Comparison of ENCODE assay signal across 19 cellular contexts in the genomic region with DNA sequence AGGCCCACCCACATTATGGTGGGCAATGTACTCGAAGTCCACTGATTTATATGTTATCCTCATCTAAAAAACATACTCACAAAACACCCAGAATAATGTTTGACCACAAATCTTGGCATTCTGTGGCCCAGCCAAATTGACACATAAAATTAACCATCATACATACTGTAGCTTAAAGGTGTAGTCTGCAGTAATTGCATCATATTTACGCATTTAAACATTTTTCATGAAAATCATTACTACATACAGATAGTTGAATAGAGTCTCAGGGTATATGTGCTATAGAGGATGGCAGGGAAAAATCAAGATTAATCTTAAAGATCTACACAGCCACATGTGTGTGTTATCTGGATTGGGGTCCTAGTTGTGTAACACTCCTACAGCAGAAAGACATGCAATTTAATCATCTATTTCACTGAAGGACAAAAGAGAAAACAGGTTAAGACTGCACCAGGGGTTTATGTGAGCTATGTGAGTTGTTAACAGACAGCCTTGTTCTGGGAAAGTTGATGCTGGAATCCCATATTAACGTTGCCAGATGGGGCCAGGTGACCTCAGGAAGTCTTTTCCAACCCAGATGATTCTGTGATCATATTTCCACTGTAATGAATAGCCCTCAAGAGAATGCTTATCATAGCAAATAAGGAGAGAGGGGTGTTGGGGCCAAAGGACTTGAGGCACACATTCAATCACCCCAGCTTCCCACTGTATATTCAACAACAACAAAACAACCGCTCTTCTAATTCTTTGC.
"Had no signal": no experiment of that assay in that cellular context is flagged by ENCODE, and none has a peak within 500 bp of the region (broad histone marks: within the 10 kb centered on the region; RNA-seq: fewer than 3 reads in every experiment).

No MANE protein-coding gene starts in this region.

- H3K27ac ChIP-seq: adrenal gland, cardiac muscle cell, ovary, skin epidermis had no signal

- H3K9me3 ChIP-seq: adrenal gland, ovary, tibial artery had no signal

- H3K36me3 Mint-ChIP-seq: activated naive CD4-positive, alpha-beta T cell treated with anti-CD3 and anti-CD28 coated beads, Interleukin-2, amount 50 U/mL, for 24 hours had no signal

- H3K36me3 ChIP-seq: adrenal gland, cardiac muscle cell, ovary, tibial artery had no signal

- ATAC-seq: esophagus mucosa had no signal

- H3K4me1 Mint-ChIP-seq: activated naive CD4-positive, alpha-beta T cell treated with anti-CD3 and anti-CD28 coated beads, Interleukin-2, amount 50 U/mL, for 24 hours had no signal

- H3K4me3 ChIP-seq: adrenal gland, cardiac muscle cell, ovary, skin epidermis, tibial artery had no signal

- H3K27ac Mint-ChIP-seq: activated CD4-positive, alpha-beta memory T cell treated with anti-CD3 and anti-CD28 coated beads, Interleukin-2, amount 10 ng/mL, durations not matched to agents 7 days and 5 days; activated naive CD4-positive, alpha-beta T cell treated with anti-CD3 and anti-CD28 coated beads, Interleukin-2, amount 50 U/mL, for 24 hours had no signal

- H3K4me3 Mint-ChIP-seq: activated CD4-positive, alpha-beta memory T cell treated with anti-CD3 and anti-CD28 coated beads, Interleukin-2, amount 10 ng/mL, durations not matched to agents 7 days and 5 days; activated naive CD4-positive, alpha-beta T cell treated with anti-CD3 and anti-CD28 coated beads, Interleukin-2, amount 50 U/mL, for 24 hours had no signal

- FAIRE-seq: colon, endometrium, keratinocyte had no signal

- H3K27me3 ChIP-seq: adrenal gland, cardiac muscle cell, ovary, tibial artery had no signal

- H3K9me3 Mint-ChIP-seq: activated CD4-positive, alpha-beta memory T cell treated with anti-CD3 and anti-CD28 coated beads, Interleukin-2, amount 10 ng/mL, durations not matched to agents 7 days and 5 days; activated naive CD4-positive, alpha-beta T cell treated with anti-CD3 and anti-CD28 coated beads, Interleukin-2, amount 50 U/mL, for 24 hours had no signal

- DNase-seq: activated CD4-positive, alpha-beta memory T cell treated with anti-CD3 and anti-CD28 coated beads, Interleukin-2, amount 10 ng/mL, durations not matched to agents 7 days and 5 days; activated CD4-positive, alpha-beta T cell treated with anti-CD3 and anti-CD28 coated beads for 4 hours; activated effector memory CD4-positive, alpha-beta T cell treated with anti-CD3 and anti-CD28 coated beads, Interleukin-2, amount 50 U/mL, for 16 hours; activated T-cell treated with anti-CD3 and anti-CD28 coated beads, Interleukin-2, amount 50 U/mL, for 48 hours; adrenal gland; hippocampal formation; midbrain; ovary; stimulated activated CD4-positive, alpha-beta T cell treated with anti-CD3 and anti-CD28 coated beads, Interleukin-4, amount 100 ng/mL, for 24 hours; stimulated activated naive CD4-positive, alpha-beta T cell; T-helper 2 cell; tibial artery had no signal
